In the genomic region with DNA sequence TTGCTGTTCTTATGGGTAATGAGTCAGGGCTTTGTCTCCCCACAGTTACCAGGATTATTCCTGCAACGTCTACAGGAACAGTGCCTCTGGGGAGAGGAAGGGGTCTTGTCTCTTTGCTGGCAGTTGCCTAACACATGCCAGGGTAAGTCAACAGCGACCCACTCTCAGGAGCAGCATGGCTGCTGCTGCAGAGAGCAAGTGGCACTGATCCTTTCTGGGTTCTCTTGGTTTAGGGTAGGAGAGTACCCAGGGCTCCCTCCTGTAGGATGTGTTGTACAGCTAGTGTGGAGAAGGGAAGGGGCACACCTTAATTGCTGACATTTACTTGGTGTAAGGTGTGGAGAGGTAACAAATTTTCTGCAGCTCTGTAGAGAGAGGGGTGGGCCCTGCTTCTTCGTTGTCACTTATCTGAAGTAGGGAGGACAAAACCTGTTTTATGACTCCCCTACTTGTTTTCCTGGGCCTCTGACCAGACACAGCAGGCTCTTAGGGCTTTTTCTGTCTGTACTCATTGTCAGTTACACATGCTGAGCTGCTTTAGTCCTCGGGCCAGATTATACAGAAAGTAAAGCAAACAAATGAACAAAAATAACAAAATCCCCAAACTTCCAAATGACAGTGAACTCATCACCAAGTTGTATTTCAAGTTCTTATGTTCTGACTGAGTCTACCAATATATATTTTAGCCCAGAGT, we compare ENCODE assay signal across 14 cellular contexts.
DNase-seq lines count a peak whose midpoint lies in the region; TF ChIP-seq lines count a peak whose summit lies in the region.
"Had no signal": no experiment of that assay in that cellular context is flagged by ENCODE, and none has a peak within 500 bp of the region (broad histone marks: within the 10 kb centered on the region; RNA-seq: fewer than 3 reads in every experiment).

No MANE protein-coding gene starts in this region.

- no peaks in the 10 kb centered on the region for H3K9me3 ChIP-seq in transverse colon

- no peak overlapping the region for H3K27ac Mint-ChIP-seq in T-helper 2 cell treated with Interferon-gamma antibody and Interleukin-4, amounts not matched to agents 5 μg/mL and 100 μg/mL, for 36 hours
- no peak overlapping the region for H3K27ac Mint-ChIP-seq in activated CD4-positive, alpha-beta memory T cell treated with anti-CD3 and anti-CD28 coated beads, Interleukin-2, amount 10 ng/mL, durations not matched to agents 7 days and 5 days
- H3K27ac Mint-ChIP-seq: dendritic cell treated with granulocyte-macrophage colony-stimulating factor and Interleukin-4, amounts not matched to agents 40 ng/mL and 50 ng/mL, for 4 days; naive B cell had no signal

- intact Hi-C loops in transverse colon (cut with DNase I; ENCODE audit: low total_unique reads), result no loop called here

- no peak for TF ChIP-seq EP300 in transverse colon (IDR thresholded peaks at IDR 0.05; ENCODE audit: low read depth)

- no peaks in the 10 kb centered on the region for H3K36me3 ChIP-seq in transverse colon

- H3K4me1 Mint-ChIP-seq in T-helper 2 cell treated with Interferon-gamma antibody and Interleukin-4, amounts not matched to agents 5 μg/mL and 100 μg/mL, for 36 hours (ENCODE audit: low read depth), result no peaks in the 10 kb centered on the region
- H3K4me1 Mint-ChIP-seq in activated CD4-positive, alpha-beta memory T cell treated with anti-CD3 and anti-CD28 coated beads, Interleukin-2, amount 10 ng/mL, durations not matched to agents 7 days and 5 days, result no peaks in the 10 kb centered on the region
- H3K4me1 Mint-ChIP-seq: naive B cell had no signal

- 27 to 36% methylated on average over 3 to 4 of the region's 4 CpGs for WGBS in transverse colon (ENCODE audit: low coverage in 1 of 2), 2 donors

- peak overlapping the region; percentile 66 for H3K27ac ChIP-seq in VCaP
- H3K27ac ChIP-seq in transverse colon, result peak overlapping the region in 3 of 4 donors; percentile 27 to 77 (median 68)

- peaks cover 8% of the 10 kb centered on the region for H3K9me3 Mint-ChIP-seq in T-helper 2 cell treated with Interferon-gamma antibody and Interleukin-4, amounts not matched to agents 5 μg/mL and 100 μg/mL, for 36 hours
- peaks cover 6% of the 10 kb centered on the region for H3K9me3 Mint-ChIP-seq in activated CD4-positive, alpha-beta memory T cell treated with anti-CD3 and anti-CD28 coated beads, Interleukin-2, amount 10 ng/mL, durations not matched to agents 7 days and 5 days
- H3K9me3 Mint-ChIP-seq: dendritic cell treated with granulocyte-macrophage colony-stimulating factor and Interleukin-4, amounts not matched to agents 40 ng/mL and 50 ng/mL, for 4 days had no signal

- no peaks in the 10 kb centered on the region for H3K27me3 Mint-ChIP-seq in T-helper 2 cell treated with Interferon-gamma antibody and Interleukin-4, amounts not matched to agents 5 μg/mL and 100 μg/mL, for 36 hours (ENCODE audit: low read depth)
- no peaks in the 10 kb centered on the region for H3K27me3 Mint-ChIP-seq in activated CD4-positive, alpha-beta memory T cell treated with anti-CD3 and anti-CD28 coated beads, Interleukin-2, amount 10 ng/mL, durations not matched to agents 7 days and 5 days
- H3K27me3 Mint-ChIP-seq: dendritic cell treated with granulocyte-macrophage colony-stimulating factor and Interleukin-4, amounts not matched to agents 40 ng/mL and 50 ng/mL, for 4 days; naive B cell had no signal

- no peak overlapping the region for H3K4me3 Mint-ChIP-seq in T-helper 2 cell treated with Interferon-gamma antibody and Interleukin-4, amounts not matched to agents 5 μg/mL and 100 μg/mL, for 36 hours
- H3K4me3 Mint-ChIP-seq in activated CD4-positive, alpha-beta memory T cell treated with anti-CD3 and anti-CD28 coated beads, Interleukin-2, amount 10 ng/mL, durations not matched to agents 7 days and 5 days, result no peak overlapping the region
- H3K4me3 Mint-ChIP-seq: dendritic cell treated with granulocyte-macrophage colony-stimulating factor and Interleukin-4, amounts not matched to agents 40 ng/mL and 50 ng/mL, for 4 days; naive B cell had no signal

- no peak for TF ChIP-seq POLR2A in transverse colon (IDR thresholded peaks at IDR 0.05)

- H3K4me3 ChIP-seq in LNCaP clone FGC (ENCODE audit: low read depth, low read length) (no peak overlapping the region), transverse colon (no peak overlapping the region)

- POLR2A ChIA-PET in activated CD4-positive, alpha-beta memory T cell treated with anti-CD3 and anti-CD28 coated beads, Interleukin-2, amount 10 ng/mL, durations not matched to agents 7 days and 5 days (lab: Charles Lee), result no interaction called here

- H3K27me3 ChIP-seq in transverse colon, result no peaks in the 10 kb centered on the region

- peak; percentile 19 for DNase-seq in LNCaP clone FGC (ENCODE audit: low read depth)
- peak; percentile 29 for DNase-seq in left kidney (ENCODE audit: low read depth, low spot score)
- no peak for DNase-seq in transverse colon
- DNase-seq in T-helper 2 cell treated with Interferon-gamma antibody and Interleukin-4, amounts not matched to agents 5 μg/mL and 100 μg/mL, for 36 hours (ENCODE audit: low spot score), result no peak
- DNase-seq in activated CD4-positive, alpha-beta memory T cell treated with anti-CD3 and anti-CD28 coated beads, Interleukin-2, amount 10 ng/mL, durations not matched to agents 7 days and 5 days, result no peak
- DNase-seq in activated T-cell treated with anti-CD3 and anti-CD28 coated beads, Interleukin-2, amount 50 U/mL, for 48 hours, result no peak
- DNase-seq: activated CD4-positive, CD25-positive, alpha-beta regulatory T cell treated with anti-CD3 and anti-CD28 coated beads, Interleukin-2, amount 50 U/mL, for 72 hours; activated gamma-delta T cell; naive B cell; NCI-H2227 treated with DMSO at 0.1 percent for 48 hours; stimulated activated CD4-positive, alpha-beta T cell treated with anti-CD3 and anti-CD28 coated beads, Interleukin-15, amount 100 ng/mL, for 24 hours; stimulated activated naive CD4-positive, alpha-beta T cell had no signal

- H3K36me3 Mint-ChIP-seq in T-helper 2 cell treated with Interferon-gamma antibody and Interleukin-4, amounts not matched to agents 5 μg/mL and 100 μg/mL, for 36 hours (ENCODE audit: low read depth), result no peaks in the 10 kb centered on the region
- H3K36me3 Mint-ChIP-seq in activated CD4-positive, alpha-beta memory T cell treated with anti-CD3 and anti-CD28 coated beads, Interleukin-2, amount 10 ng/mL, durations not matched to agents 7 days and 5 days (ENCODE audit: low read depth), result no peaks in the 10 kb centered on the region
- H3K36me3 Mint-ChIP-seq: naive B cell had no signal

- in situ Hi-C loops in transverse colon (cut with MboI; ENCODE audit: low pct_ligation_motif_present in 1 of 4, low pct_unique_long_range_greater_than_20kb in 1 of 4, low sequenced_read_pairs in 3 of 4), result no loop called here

- TF ChIP-seq CTCF in LNCaP clone FGC (IDR thresholded peaks at IDR 0.05; ENCODE audit: control insufficient read depth, extremely low read depth, insufficient read depth), result no peak
- no peak for TF ChIP-seq CTCF in VCaP (conservative IDR thresholded peaks at IDR 0.05)
- no peak for TF ChIP-seq CTCF in transverse colon (IDR thresholded peaks at IDR 0.05)

- CTCF ChIA-PET in activated CD4-positive, alpha-beta memory T cell treated with anti-CD3 and anti-CD28 coated beads, Interleukin-2, amount 10 ng/mL, durations not matched to agents 7 days and 5 days (lab: Charles Lee), result no interaction called here

- H3K4me1 ChIP-seq in transverse colon, result peaks cover 5 to 16% (median 7%) of the 10 kb centered on the region in 4 donors

Comparison
In these comparisons a context has a peak if more than half of its experiments do, and no peak if none do; other contexts are left out.
1. DNase-seq: peak in LNCaP clone FGC (single experiment) and left kidney (single experiment); none in transverse colon (single experiment), T-helper 2 cell treated with Interferon-gamma antibody and Interleukin-4, amounts not matched to agents 5 μg/mL and 100 μg/mL, for 36 hours (single experiment), activated CD4-positive, alpha-beta memory T cell treated with anti-CD3 and anti-CD28 coated beads, Interleukin-2, amount 10 ng/mL, durations not matched to agents 7 days and 5 days (single experiment) and activated T-cell treated with anti-CD3 and anti-CD28 coated beads, Interleukin-2, amount 50 U/mL, for 48 hours (0 of 2).